In genomic region chr18:60259052-60259681, GRCh38 we compare ENCODE assay signal across 12 cellular contexts.
DNase-seq lines count a peak whose midpoint lies in the region; ATAC-seq and TF ChIP-seq lines count a peak whose summit lies in the region.
"Had no signal": no experiment of that assay in that cellular context is flagged by ENCODE, and none has a peak within 500 bp of the region (broad histone marks: within the 10 kb centered on the region; RNA-seq: fewer than 3 reads in every experiment).

No MANE protein-coding gene starts in this region.

- no peaks in the 10 kb centered on the region for H3K36me3 Mint-ChIP-seq in activated naive CD8-positive, alpha-beta T cell treated with anti-CD3 and anti-CD28 coated beads, Interleukin-2, amount 50 U/mL, for 24 hours (ENCODE audit: low read depth)
- H3K36me3 Mint-ChIP-seq: CD8-positive, alpha-beta memory T cell had no signal

- no peak overlapping the region for H3K4me3 Mint-ChIP-seq in activated naive CD8-positive, alpha-beta T cell treated with anti-CD3 and anti-CD28 coated beads, Interleukin-2, amount 50 U/mL, for 24 hours
- H3K4me3 Mint-ChIP-seq: CD8-positive, alpha-beta memory T cell had no signal

- no peak overlapping the region for H3K27ac Mint-ChIP-seq in activated naive CD8-positive, alpha-beta T cell treated with anti-CD3 and anti-CD28 coated beads, Interleukin-2, amount 50 U/mL, for 24 hours
- H3K27ac Mint-ChIP-seq: CD8-positive, alpha-beta memory T cell had no signal

- H3K4me3 ChIP-seq in fibroblast of the aortic adventitia (ENCODE audit: low read depth, low read length) = no peak overlapping the region

- ATAC-seq in GM18502 (IDR thresholded peaks at IDR 0.05; ENCODE audit: poor library complexity, unreplicated experiment) (peak; percentile 91), HG02763 (IDR thresholded peaks at IDR 0.05; ENCODE audit: unreplicated experiment) (peak; percentile 63), HG03280 (IDR thresholded peaks at IDR 0.05; ENCODE audit: unreplicated experiment) (no peak)
- no peak for ATAC-seq in activated naive CD8-positive, alpha-beta T cell treated with anti-CD3 and anti-CD28 coated beads, Interleukin-2, amount 50 U/mL, for 24 hours

- no peaks in the 10 kb centered on the region for H3K9me3 Mint-ChIP-seq in activated naive CD8-positive, alpha-beta T cell treated with anti-CD3 and anti-CD28 coated beads, Interleukin-2, amount 50 U/mL, for 24 hours

- no peaks in the 10 kb centered on the region for H3K27me3 Mint-ChIP-seq in activated naive CD8-positive, alpha-beta T cell treated with anti-CD3 and anti-CD28 coated beads, Interleukin-2, amount 50 U/mL, for 24 hours
- H3K27me3 Mint-ChIP-seq: CD8-positive, alpha-beta memory T cell had no signal

- DNase-seq in NOMO-1 treated with DMSO at 0.1 percent for 48 hours (lab: John Stamatoyannopoulos, UW; ENCODE audit: unreplicated experiment) (peak; percentile 59), fibroblast of the aortic adventitia (ENCODE audit: low read depth) (peak; percentile 3), DMS 273 (lab: John Stamatoyannopoulos, UW; ENCODE audit: unreplicated experiment) (no peak), C1 segment of cervical spinal cord (lab: John Stamatoyannopoulos, UW) (no peak)
- DNase-seq in activated naive CD8-positive, alpha-beta T cell treated with anti-CD3 and anti-CD28 coated beads, Interleukin-2, amount 50 U/mL, for 24 hours = no peak
- DNase-seq: CD8-positive, alpha-beta memory T cell; NCI-H187 treated with DMSO at 0.1 percent for 48 hours; substantia nigra; T-helper 1 cell had no signal

- TF ChIP-seq CTCF in fibroblast of the aortic adventitia (IDR thresholded peaks at IDR 0.05; ENCODE audit: insufficient read depth, low read length) = no peak

- peaks cover 6% of the 10 kb centered on the region for H3K4me1 Mint-ChIP-seq in activated naive CD8-positive, alpha-beta T cell treated with anti-CD3 and anti-CD28 coated beads, Interleukin-2, amount 50 U/mL, for 24 hours
- H3K4me1 Mint-ChIP-seq: CD8-positive, alpha-beta memory T cell had no signal

Comparison
In these comparisons a context has a peak if more than half of its experiments do, and no peak if none do; other contexts are left out.
1. ATAC-seq: peak in GM18502 (single experiment) and HG02763 (single experiment); none in HG03280 (single experiment) and activated naive CD8-positive, alpha-beta T cell treated with anti-CD3 and anti-CD28 coated beads, Interleukin-2, amount 50 U/mL, for 24 hours (single experiment).
2. DNase-seq: peak in NOMO-1 treated with DMSO at 0.1 percent for 48 hours (single experiment) and fibroblast of the aortic adventitia (single experiment); none in DMS 273 (single experiment), activated naive CD8-positive, alpha-beta T cell treated with anti-CD3 and anti-CD28 coated beads, Interleukin-2, amount 50 U/mL, for 24 hours (single experiment) and C1 segment of cervical spinal cord (0 of 14).